20 cellular contexts compared by ENCODE assay signal in genomic region chr6:279630-280029, GRCh38. TPM values are rescaled to one million over a fixed set of nuclear protein-coding genes. Genes with fewer than 3 reads are reported as not detected.
DNase-seq lines count a peak whose midpoint lies in the region; ATAC-seq and TF ChIP-seq lines count a peak whose summit lies in the region.
"Had no signal": no experiment of that assay in that cellular context is flagged by ENCODE, and none has a peak within 500 bp of the region (broad histone marks: within the 10 kb centered on the region; RNA-seq: fewer than 3 reads in every experiment).

No MANE protein-coding gene starts in this region.

- H3K9me3 Mint-ChIP-seq in T-helper 2 cell treated with Interferon-gamma antibody and Interleukin-4, amounts not matched to agents 5 μg/mL and 100 μg/mL, for 36 hours: no peaks in the 10 kb centered on the region
- H3K9me3 Mint-ChIP-seq: CD8-positive, alpha-beta T cell had no signal

- intact Hi-C loops in esophagus muscularis mucosa (cut with DNase I): no loop called here
- intact Hi-C loops in posterior vena cava (cut with DNase I): no loop called here

- no peaks in the 10 kb centered on the region for H3K36me3 ChIP-seq in esophagus muscularis mucosa
- H3K36me3 ChIP-seq in lung (ENCODE audit: control insufficient read depth in 2 of 2, insufficient read depth in 2 of 2, low read length in 2 of 2): no peaks in the 10 kb centered on the region
- no peaks in the 10 kb centered on the region for H3K36me3 ChIP-seq in suprapubic skin
- no peaks in the 10 kb centered on the region for H3K36me3 ChIP-seq in right atrium auricular region
- H3K36me3 ChIP-seq: BLaER1 treated with 17β-estradiol and CSF1 and Interleukin-3, amounts not matched to agents 10 nM and 100 nM had no signal

- H3K4me3 Mint-ChIP-seq in T-helper 2 cell treated with Interferon-gamma antibody and Interleukin-4, amounts not matched to agents 5 μg/mL and 100 μg/mL, for 36 hours: no peak overlapping the region
- H3K4me3 Mint-ChIP-seq: B cell; CD4-positive, alpha-beta T cell; CD8-positive, alpha-beta T cell had no signal

- H3K27me3 Mint-ChIP-seq in T-helper 2 cell treated with Interferon-gamma antibody and Interleukin-4, amounts not matched to agents 5 μg/mL and 100 μg/mL, for 36 hours (ENCODE audit: low read depth): peaks cover 17% of the 10 kb centered on the region
- H3K27me3 Mint-ChIP-seq: B cell; CD4-positive, alpha-beta T cell had no signal

- H3K4me3 ChIP-seq in esophagus muscularis mucosa (no peak overlapping the region), lung (no peak overlapping the region), suprapubic skin (no peak overlapping the region), right atrium auricular region (no peak overlapping the region)
- H3K4me3 ChIP-seq: A549; BLaER1 treated with 17β-estradiol and CSF1 and Interleukin-3, amounts not matched to agents 10 nM and 100 nM had no signal

- peak; percentile 2 for DNase-seq in T-helper 2 cell treated with Interferon-gamma antibody and Interleukin-4, amounts not matched to agents 5 μg/mL and 100 μg/mL, for 36 hours (ENCODE audit: low spot score)
- DNase-seq in T-helper 2 cell: no peak
- DNase-seq in esophagus muscularis mucosa (ENCODE audit: extremely low spot score): peak; percentile 86
- peak; percentile 28 for DNase-seq in lung (ENCODE audit: low spot score)
- peak; percentile 62 for DNase-seq in posterior vena cava (ENCODE audit: low spot score)
- no peak for DNase-seq in suprapubic skin (ENCODE audit: low spot score in 2 of 2)
- DNase-seq in right atrium auricular region (ENCODE audit: low spot score): no peak
- DNase-seq: AML-193; Caco-2; Calu3; CD4-positive, alpha-beta T cell; CD8-positive, alpha-beta T cell; DMS79 treated with DMSO at 0.1 percent for 48 hours; GF-D8 had no signal

- ATAC-seq in lung (ENCODE audit: insufficient read depth, low FRiP score) (no peak), GM21447 (IDR thresholded peaks at IDR 0.05; ENCODE audit: unreplicated experiment) (no peak)
- ATAC-seq: A549; CD8-positive, alpha-beta T cell had no signal

- H3K4me1 ChIP-seq in esophagus muscularis mucosa: no peaks in the 10 kb centered on the region
- H3K4me1 ChIP-seq in lung (ENCODE audit: control insufficient read depth in 2 of 2, insufficient read depth in 2 of 2, low read length in 2 of 2): no peaks in the 10 kb centered on the region
- H3K4me1 ChIP-seq in suprapubic skin: no peaks in the 10 kb centered on the region
- H3K4me1 ChIP-seq in right atrium auricular region: no peaks in the 10 kb centered on the region
- H3K4me1 ChIP-seq: A549; BLaER1 treated with 17β-estradiol and CSF1 and Interleukin-3, amounts not matched to agents 10 nM and 100 nM; Caco-2 had no signal

- TF ChIP-seq POLR2A in esophagus muscularis mucosa (IDR thresholded peaks at IDR 0.05; ENCODE audit: low read depth) (no peak), suprapubic skin (IDR thresholded peaks at IDR 0.05) (no peak)

- peaks cover 1% of the 10 kb centered on the region for H3K36me3 Mint-ChIP-seq in T-helper 2 cell treated with Interferon-gamma antibody and Interleukin-4, amounts not matched to agents 5 μg/mL and 100 μg/mL, for 36 hours (ENCODE audit: low read depth)
- H3K36me3 Mint-ChIP-seq: CD8-positive, alpha-beta T cell had no signal

- TF ChIP-seq CTCF in esophagus muscularis mucosa (IDR thresholded peaks at IDR 0.05) (no peak), lung (IDR thresholded peaks at IDR 0.05; ENCODE audit: control extremely low read depth, extremely low read depth) (no peak), suprapubic skin (IDR thresholded peaks at IDR 0.05) (no peak), right atrium auricular region (IDR thresholded peaks at IDR 0.05) (no peak)

- H3K27me3 ChIP-seq in esophagus muscularis mucosa (peaks cover 0 to 32% (median 0%) of the 10 kb centered on the region in 4 donors), lung (ENCODE audit: control insufficient read depth, insufficient read depth) (no peaks in the 10 kb centered on the region), suprapubic skin (no peaks in the 10 kb centered on the region), right atrium auricular region (no peaks in the 10 kb centered on the region)
- H3K27me3 ChIP-seq: BLaER1 treated with 17β-estradiol and CSF1 and Interleukin-3, amounts not matched to agents 10 nM and 100 nM had no signal

- TF ChIP-seq EP300 in esophagus muscularis mucosa (IDR thresholded peaks at IDR 0.05): no peak
- TF ChIP-seq EP300 in suprapubic skin (IDR thresholded peaks at IDR 0.05): no peak

- no peaks in the 10 kb centered on the region for H3K9me3 ChIP-seq in esophagus muscularis mucosa
- H3K9me3 ChIP-seq in lung (ENCODE audit: control insufficient read depth in 2 of 2, insufficient read depth in 1 of 2, low read length in 1 of 2): peaks cover 0 to 7% of the 10 kb centered on the region in 2 donors
- no peaks in the 10 kb centered on the region for H3K9me3 ChIP-seq in suprapubic skin
- H3K9me3 ChIP-seq in right atrium auricular region: no peaks in the 10 kb centered on the region
- H3K9me3 ChIP-seq: A549, Caco-2 had no signal

- H3K4me1 Mint-ChIP-seq in T-helper 2 cell treated with Interferon-gamma antibody and Interleukin-4, amounts not matched to agents 5 μg/mL and 100 μg/mL, for 36 hours (ENCODE audit: low read depth): peaks cover 5% of the 10 kb centered on the region

- H3K27ac ChIP-seq in esophagus muscularis mucosa (replicated peaks in 1 of 4) (no peak overlapping the region), lung (ENCODE audit: low read depth in 1 of 2, low read length in 1 of 2) (no peak overlapping the region), suprapubic skin (no peak overlapping the region), right atrium auricular region (no peak overlapping the region)
- H3K27ac ChIP-seq: 22Rv1; A549; BLaER1 treated with 17β-estradiol and CSF1 and Interleukin-3, amounts not matched to agents 10 nM and 100 nM; C4-2B had no signal

- 86% methylated on average over 4 of the region's 4 CpGs for WGBS in esophagus muscularis mucosa
- WGBS in lung, 2 donors: 86 to 88% methylated on average over 4 of the region's 4 CpGs
- 91% methylated on average over 4 of the region's 4 CpGs for WGBS in suprapubic skin

- H3K27ac Mint-ChIP-seq in T-helper 2 cell treated with Interferon-gamma antibody and Interleukin-4, amounts not matched to agents 5 μg/mL and 100 μg/mL, for 36 hours: no peak overlapping the region
- H3K27ac Mint-ChIP-seq: B cell; CD4-positive, alpha-beta T cell; CD8-positive, alpha-beta T cell had no signal

RNA-seq across cellular contexts. Expression of gene DUSP22, which starts 12.7 kb away (rescaled TPM):
- total RNA-seq in esophagus muscularis mucosa (10 to 100 TPM; 67.7 to 95.6 (median 73.7) TPM), lung (10 to 100 TPM; 38.9 to 51.1 TPM), posterior vena cava (10 to 100 TPM; 45.7 to 51.8 TPM), suprapubic skin (10 to 100 TPM; 53.3 to 95.2 (median 71.3) TPM), right atrium auricular region (10 to 100 TPM; 45.1 to 54.1 TPM)
- polyA plus RNA-seq in lung: 10 to 100 TPM; 39.1 to 48.5 TPM

Comparison
In these comparisons a context has a peak if more than half of its experiments do, and no peak if none do; other contexts are left out.
1. DNase-seq: peak in T-helper 2 cell treated with Interferon-gamma antibody and Interleukin-4, amounts not matched to agents 5 μg/mL and 100 μg/mL, for 36 hours (single experiment), esophagus muscularis mucosa (single experiment), lung (single experiment) and posterior vena cava (single experiment); none in T-helper 2 cell (0 of 5), suprapubic skin (0 of 2) and right atrium auricular region (single experiment).